Comparison of ENCODE assay signal across 8 cellular contexts in genomic region chr4:79917246-79917645, GRCh38.
DNase-seq lines count a peak whose midpoint lies in the region; ATAC-seq and TF ChIP-seq lines count a peak whose summit lies in the region.

No MANE protein-coding gene starts in this region.

- no peak overlapping the region for H3K4me3 Mint-ChIP-seq in naive thymus-derived CD8-positive, alpha-beta T cell

- no peaks in the 10 kb centered on the region for H3K79me2 ChIP-seq in Karpas-422 (ENCODE audit: low read length)

- H3K27ac Mint-ChIP-seq in naive thymus-derived CD8-positive, alpha-beta T cell = no peak overlapping the region

- CTCF ChIA-PET in GM10248 (lab: Yijun Ruan, JAX) = interaction anchor here (0.9 to 1.8 kb wide), 8 partner anchors 9 to 943 kb away, joined by 3 to 8 read pairs (median 3); no protein-coding TSS in a partner anchor

- POLR2A ChIA-PET in GM10248 (lab: Yijun Ruan, JAX) = no interaction called here
- POLR2A ChIA-PET in naive thymus-derived CD8-positive, alpha-beta T cell (lab: Charles Lee) = no interaction called here

- H3K4me3 ChIP-seq in Karpas-422 (ENCODE audit: low read length) (no peak overlapping the region), WERI-Rb-1 (ENCODE audit: low read depth, low read length) (no peak overlapping the region), dorsolateral prefrontal cortex (no peak overlapping the region)

- H3K36me3 Mint-ChIP-seq in naive thymus-derived CD8-positive, alpha-beta T cell = no peaks in the 10 kb centered on the region

- no peaks in the 10 kb centered on the region for H3K36me3 ChIP-seq in Karpas-422 (ENCODE audit: insufficient read depth, low read length)
- no peaks in the 10 kb centered on the region for H3K36me3 ChIP-seq in WERI-Rb-1

- intact Hi-C loops in dorsolateral prefrontal cortex (cut with DNase I) = no loop called here

- H3K27me3 ChIP-seq in Karpas-422 (ENCODE audit: low read length) = no peaks in the 10 kb centered on the region
- no peaks in the 10 kb centered on the region for H3K27me3 ChIP-seq in WERI-Rb-1 (ENCODE audit: insufficient read depth, low read depth, severe bottlenecking)
- H3K27me3 ChIP-seq in dorsolateral prefrontal cortex = no peaks in the 10 kb centered on the region

- no peak overlapping the region for H2AFZ ChIP-seq in Karpas-422 (ENCODE audit: low read length)

- peak; percentile 91 for ATAC-seq in GM21723 (IDR thresholded peaks at IDR 0.05; ENCODE audit: unreplicated experiment)
- ATAC-seq in naive thymus-derived CD8-positive, alpha-beta T cell = peak in 1 of 2 donors; percentile 57

- H3K27me3 Mint-ChIP-seq in naive thymus-derived CD8-positive, alpha-beta T cell = no peaks in the 10 kb centered on the region

- no peak overlapping the region for H3K4me2 ChIP-seq in Karpas-422 (ENCODE audit: low read depth, low read length, poor library complexity, severe bottlenecking)

- H3K4me1 ChIP-seq in Karpas-422 (ENCODE audit: low read length) = no peaks in the 10 kb centered on the region

- DNase-seq in GM10248 (ENCODE audit: extremely low spot score) (peak; percentile 20), Karpas-422 (peak; percentile 53), WERI-Rb-1 (peak; percentile 56), dorsolateral prefrontal cortex (no peak), NCI-H1436 (lab: John Stamatoyannopoulos, UW) (no peak)
- peak in 9 of 10 donors; percentile 3 to 71 (median 27) for DNase-seq in naive thymus-derived CD8-positive, alpha-beta T cell
- no peak for DNase-seq in effector CD8-positive, alpha-beta T cell (lab: John Stamatoyannopoulos, UW)

- H3K9me3 ChIP-seq in Karpas-422 (ENCODE audit: low read length) (no peaks in the 10 kb centered on the region), WERI-Rb-1 (ENCODE audit: severe bottlenecking) (no peaks in the 10 kb centered on the region)

- H3K27ac ChIP-seq in Karpas-422 (ENCODE audit: low read length) (no peak overlapping the region), WERI-Rb-1 (no peak overlapping the region), dorsolateral prefrontal cortex (no peak overlapping the region)

- H3K9me3 Mint-ChIP-seq in naive thymus-derived CD8-positive, alpha-beta T cell = no peaks in the 10 kb centered on the region

- H3K9ac ChIP-seq in Karpas-422 (ENCODE audit: low read length) = no peak overlapping the region

- TF ChIP-seq CTCF in GM10248 (IDR thresholded peaks at IDR 0.05; ENCODE audit: control extremely low read depth, extremely low read depth, low read depth, missing control alignments) = peak; percentile 50
- peak; percentile 68 for TF ChIP-seq CTCF in WERI-Rb-1 (IDR thresholded peaks at IDR 0.05; ENCODE audit: low read depth, low read length)
- peak in 34 of 56 donors; percentile 9 to 46 (median 26) for TF ChIP-seq CTCF in dorsolateral prefrontal cortex (IDR thresholded peaks at IDR 0.05 in 54 of 56, conservative IDR thresholded peaks at IDR 0.05 in 2 of 56; ENCODE audit: low read depth in 1 of 56, partially characterized antibody in 56 of 56)

- peaks cover 0 to 10% (median 2%) of the 10 kb centered on the region in 4 donors for H3K4me1 Mint-ChIP-seq in naive thymus-derived CD8-positive, alpha-beta T cell

- no peaks in the 10 kb centered on the region for H3K9me2 ChIP-seq in Karpas-422 (replicated peaks; ENCODE audit: insufficient read depth, low read length)

- no peaks in the 10 kb centered on the region for H4K20me1 ChIP-seq in Karpas-422 (ENCODE audit: insufficient read depth, low read depth, low read length)

Comparison
In these comparisons a context has a peak if more than half of its experiments do, and no peak if none do; other contexts are left out.
1. DNase-seq: peak in GM10248 (single experiment), Karpas-422 (single experiment), WERI-Rb-1 (single experiment) and naive thymus-derived CD8-positive, alpha-beta T cell (9 of 10); none in dorsolateral prefrontal cortex (0 of 10), NCI-H1436 (single experiment) and effector CD8-positive, alpha-beta T cell (single experiment).
2. Peak in every context shown above with its lines, with median percentiles within 50 percentile points of each other: CTCF ChIP-seq.